Comparison of ENCODE assay signal across 8 cellular contexts in genomic region chr3:58334013-58334321, GRCh38. TPM values are rescaled to one million over a fixed set of nuclear protein-coding genes. Genes with fewer than 3 reads are reported as not detected.
DNase-seq lines count a peak whose midpoint lies in the region; ATAC-seq lines count a peak whose summit lies in the region.

No MANE protein-coding gene starts in this region.

- peak overlapping the region; percentile 72 for H3K4me3 ChIP-seq in HUES48 (ENCODE audit: low read depth, low read length)
- peak overlapping the region; percentile 71 for H3K4me3 ChIP-seq in iPS-15b (ENCODE audit: low read depth, low read length)

- H3K27ac ChIP-seq in HUES48 (ENCODE audit: low read depth, low read length): no peak overlapping the region

- H3K27me3 Mint-ChIP-seq in activated T-helper 1 cell treated with anti-CD3 and anti-CD28 coated beads, Interleukin-12 subunit alpha, Interleukin-12 subunit beta, Interleukin-2, Interleukin-4 antibody, amounts not matched to agents 30 ng/mL and 10 ng/mL and 1 ng/mL, durations not matched to agents 14 hours and 24 hours and 36 hours (ENCODE audit: insufficient read depth): no peaks in the 10 kb centered on the region
- no peaks in the 10 kb centered on the region for H3K27me3 Mint-ChIP-seq in stimulated activated naive B cell treated with anti-CD40 and anti-IgM and Interleukin-4, amounts not matched to agents 10 μg/mL and 1 μg/mL and 100 μg/mL, for 72 hours

- peak overlapping the region; percentile 100 for H3K4me3 Mint-ChIP-seq in activated T-helper 1 cell treated with anti-CD3 and anti-CD28 coated beads, Interleukin-12 subunit alpha, Interleukin-12 subunit beta, Interleukin-2, Interleukin-4 antibody, amounts not matched to agents 30 ng/mL and 10 ng/mL and 1 ng/mL, durations not matched to agents 14 hours and 24 hours and 36 hours
- peak overlapping the region; percentile 99 to 100 for H3K4me3 Mint-ChIP-seq in stimulated activated naive B cell treated with anti-CD40 and anti-IgM and Interleukin-4, amounts not matched to agents 10 μg/mL and 1 μg/mL and 100 μg/mL, for 72 hours

- H3K9me3 ChIP-seq in HUES48 (ENCODE audit: control insufficient read depth, insufficient read depth, low read length) (no peaks in the 10 kb centered on the region), iPS-15b (ENCODE audit: control insufficient read depth, insufficient read depth, low read length) (no peaks in the 10 kb centered on the region)

- intact Hi-C loops in activated T-helper 1 cell treated with anti-CD3 and anti-CD28 coated beads, Interleukin-12 subunit alpha, Interleukin-12 subunit beta, Interleukin-2, Interleukin-4 antibody, amounts not matched to agents 30 ng/mL and 10 ng/mL and 1 ng/mL, durations not matched to agents 14 hours and 24 hours and 36 hours (cut with micrococcal nuclease): loop anchor here (1.0 to 5.0 kb wide), 3 partner anchors 13 to 1412 kb away; no protein-coding TSS in a partner anchor

- H3K27me3 ChIP-seq in HUES48 (ENCODE audit: control insufficient read depth, insufficient read depth, low read length) (peaks cover 21% of the 10 kb centered on the region), iPS-15b (ENCODE audit: control insufficient read depth, insufficient read depth, low read length) (peaks cover 26% of the 10 kb centered on the region)

- no peak overlapping the region for H3K9ac ChIP-seq in HUES48 (ENCODE audit: low read depth, low read length)
- no peak overlapping the region for H3K9ac ChIP-seq in iPS-15b (ENCODE audit: low read depth, low read length)

- H3K36me3 ChIP-seq in HUES48 (ENCODE audit: control insufficient read depth, insufficient read depth, low read length) (no peaks in the 10 kb centered on the region), iPS-15b (ENCODE audit: control insufficient read depth, insufficient read depth, low read length) (no peaks in the 10 kb centered on the region)

- H3K4me1 Mint-ChIP-seq in activated T-helper 1 cell treated with anti-CD3 and anti-CD28 coated beads, Interleukin-12 subunit alpha, Interleukin-12 subunit beta, Interleukin-2, Interleukin-4 antibody, amounts not matched to agents 30 ng/mL and 10 ng/mL and 1 ng/mL, durations not matched to agents 14 hours and 24 hours and 36 hours (ENCODE audit: low read depth): peaks cover 51% of the 10 kb centered on the region
- peaks cover 25 to 74% of the 10 kb centered on the region in 2 donors for H3K4me1 Mint-ChIP-seq in stimulated activated naive B cell treated with anti-CD40 and anti-IgM and Interleukin-4, amounts not matched to agents 10 μg/mL and 1 μg/mL and 100 μg/mL, for 72 hours

- no peaks in the 10 kb centered on the region for H3K9me3 Mint-ChIP-seq in activated T-helper 1 cell treated with anti-CD3 and anti-CD28 coated beads, Interleukin-12 subunit alpha, Interleukin-12 subunit beta, Interleukin-2, Interleukin-4 antibody, amounts not matched to agents 30 ng/mL and 10 ng/mL and 1 ng/mL, durations not matched to agents 14 hours and 24 hours and 36 hours
- no peaks in the 10 kb centered on the region for H3K9me3 Mint-ChIP-seq in stimulated activated naive B cell treated with anti-CD40 and anti-IgM and Interleukin-4, amounts not matched to agents 10 μg/mL and 1 μg/mL and 100 μg/mL, for 72 hours

- DNase-seq in activated T-helper 1 cell treated with anti-CD3 and anti-CD28 coated beads, Interleukin-12 subunit alpha, Interleukin-12 subunit beta, Interleukin-2, Interleukin-4 antibody, amounts not matched to agents 30 ng/mL and 10 ng/mL and 1 ng/mL, durations not matched to agents 14 hours and 24 hours and 36 hours (ENCODE audit: low spot score): no peak
- no peak for DNase-seq in stimulated activated naive B cell treated with anti-CD40 and anti-IgM and Interleukin-4, amounts not matched to agents 10 μg/mL and 1 μg/mL and 100 μg/mL, for 72 hours
- DNase-seq in NCI-H82 treated with DMSO at 0.1 percent for 48 hours (lab: John Stamatoyannopoulos, UW; ENCODE audit: unreplicated experiment): no peak
- DNase-seq in HPDE6-E6E7 (ENCODE audit: extremely low spot score): no peak
- DNase-seq in DMS53 treated with DMSO at 0.1 percent for 48 hours (lab: John Stamatoyannopoulos, UW; ENCODE audit: unreplicated experiment): no peak
- DNase-seq in DMS153 treated with DMSO at 0.1 percent for 48 hours (lab: John Stamatoyannopoulos, UW; ENCODE audit: unreplicated experiment): no peak

- peak overlapping the region; percentile 99 for H3K27ac Mint-ChIP-seq in activated T-helper 1 cell treated with anti-CD3 and anti-CD28 coated beads, Interleukin-12 subunit alpha, Interleukin-12 subunit beta, Interleukin-2, Interleukin-4 antibody, amounts not matched to agents 30 ng/mL and 10 ng/mL and 1 ng/mL, durations not matched to agents 14 hours and 24 hours and 36 hours
- peak overlapping the region; percentile 42 for H3K27ac Mint-ChIP-seq in stimulated activated naive B cell treated with anti-CD40 and anti-IgM and Interleukin-4, amounts not matched to agents 10 μg/mL and 1 μg/mL and 100 μg/mL, for 72 hours

- H3K4me1 ChIP-seq in HUES48 (ENCODE audit: control insufficient read depth, insufficient read depth, low read length) (peaks cover 19% of the 10 kb centered on the region; the same call in 1 of the 2 replicates), iPS-15b (ENCODE audit: control insufficient read depth, insufficient read depth, low read length) (peaks cover 3% of the 10 kb centered on the region)

- H3K36me3 Mint-ChIP-seq in activated T-helper 1 cell treated with anti-CD3 and anti-CD28 coated beads, Interleukin-12 subunit alpha, Interleukin-12 subunit beta, Interleukin-2, Interleukin-4 antibody, amounts not matched to agents 30 ng/mL and 10 ng/mL and 1 ng/mL, durations not matched to agents 14 hours and 24 hours and 36 hours (ENCODE audit: low read depth): peaks cover 18% of the 10 kb centered on the region
- peaks cover 11 to 15% of the 10 kb centered on the region in 2 donors for H3K36me3 Mint-ChIP-seq in stimulated activated naive B cell treated with anti-CD40 and anti-IgM and Interleukin-4, amounts not matched to agents 10 μg/mL and 1 μg/mL and 100 μg/mL, for 72 hours

- ATAC-seq in stimulated activated naive B cell treated with anti-CD40 and anti-IgM and Interleukin-4, amounts not matched to agents 10 μg/mL and 1 μg/mL and 100 μg/mL, for 72 hours (replicated peaks): no peak

RNA-seq across cellular contexts. Expression of gene PXK, which starts 1.3 kb away (rescaled TPM):
- total RNA-seq in activated T-helper 1 cell treated with anti-CD3 and anti-CD28 coated beads, Interleukin-12 subunit alpha, Interleukin-12 subunit beta, Interleukin-2, Interleukin-4 antibody, amounts not matched to agents 30 ng/mL and 10 ng/mL and 1 ng/mL, durations not matched to agents 14 hours and 24 hours and 36 hours: 43.4 and 48.1 TPM in 2 replicates

RNA-seq across cellular contexts. Expression of gene HTD2, which starts 27.6 kb away (rescaled TPM):
- 11.5 and 13.6 TPM in 2 replicates for total RNA-seq in activated T-helper 1 cell treated with anti-CD3 and anti-CD28 coated beads, Interleukin-12 subunit alpha, Interleukin-12 subunit beta, Interleukin-2, Interleukin-4 antibody, amounts not matched to agents 30 ng/mL and 10 ng/mL and 1 ng/mL, durations not matched to agents 14 hours and 24 hours and 36 hours

RNA-seq across cellular contexts. Expression of gene RPP14, which starts 27.9 kb away (rescaled TPM):
- total RNA-seq in activated T-helper 1 cell treated with anti-CD3 and anti-CD28 coated beads, Interleukin-12 subunit alpha, Interleukin-12 subunit beta, Interleukin-2, Interleukin-4 antibody, amounts not matched to agents 30 ng/mL and 10 ng/mL and 1 ng/mL, durations not matched to agents 14 hours and 24 hours and 36 hours: 22.7 and 23.4 TPM in 2 replicates
